In the genomic region with DNA sequence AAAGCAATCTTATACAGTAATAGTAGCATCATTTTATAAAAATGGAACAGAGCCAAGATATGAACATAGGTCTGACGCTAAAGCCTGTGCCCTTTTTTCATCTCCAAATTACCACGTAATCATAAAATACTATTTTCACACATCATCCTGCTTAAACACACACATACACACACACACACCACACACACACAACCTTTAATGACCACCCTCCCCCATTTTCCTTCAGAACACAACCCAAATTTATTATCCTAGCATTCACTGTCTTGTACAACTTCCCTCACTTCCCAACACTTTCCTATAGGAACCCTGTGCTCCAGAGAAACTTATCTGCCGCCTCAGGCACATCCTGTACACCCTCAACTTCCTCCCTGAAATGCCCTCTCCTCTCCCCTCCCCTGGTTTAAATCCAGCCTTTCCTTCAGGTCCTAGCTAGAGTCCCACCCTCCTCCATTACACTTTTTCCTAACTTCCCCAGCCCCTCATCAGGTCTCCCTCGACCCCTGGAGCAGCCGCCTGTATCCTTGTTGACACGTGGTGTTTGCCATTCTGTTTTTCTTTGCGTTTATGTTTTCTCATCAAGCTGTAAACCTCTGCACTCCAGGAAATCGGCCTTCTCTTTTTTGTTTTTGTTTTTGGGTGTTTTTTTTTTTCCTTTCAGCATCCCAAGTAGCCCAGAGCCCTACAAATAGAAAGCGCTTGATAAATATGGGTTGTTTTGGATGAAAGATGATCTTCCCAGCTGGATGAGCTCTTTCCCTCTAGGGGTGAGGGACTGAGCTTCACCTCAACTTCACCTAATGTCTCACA, we compare ENCODE assay signal across 9 cellular contexts. TPM values are rescaled to one million over a fixed set of nuclear protein-coding genes. Genes with fewer than 3 reads are reported as not detected.
DNase-seq lines count a peak whose midpoint lies in the region; ATAC-seq and TF ChIP-seq lines count a peak whose summit lies in the region.
"Had no signal": no experiment of that assay in that cellular context is flagged by ENCODE, and none has a peak within 500 bp of the region (broad histone marks: within the 10 kb centered on the region; RNA-seq: fewer than 3 reads in every experiment).

No MANE protein-coding gene starts in this region.

- no peak overlapping the region for H3K27ac Mint-ChIP-seq in CD8-positive, alpha-beta T cell
- H3K27ac Mint-ChIP-seq in central memory CD8-positive, alpha-beta T cell (ENCODE audit: low read depth): no peak overlapping the region
- H3K27ac Mint-ChIP-seq in naive B cell: peak overlapping the region in 1 of 6 donors; percentile 60

- no peak overlapping the region for H3K4me3 ChIP-seq in CD8-positive, alpha-beta T cell (ENCODE audit: low read depth, low read length)
- H3K4me3 ChIP-seq in HEK293 (ENCODE audit: low read depth, low read length): no peak overlapping the region

- no peaks in the 10 kb centered on the region for H3K9me3 Mint-ChIP-seq in CD8-positive, alpha-beta T cell
- no peaks in the 10 kb centered on the region for H3K9me3 Mint-ChIP-seq in central memory CD8-positive, alpha-beta T cell
- H3K9me3 Mint-ChIP-seq in naive B cell: peaks cover 0 to 10% (median 0%) of the 10 kb centered on the region in 7 donors

- peaks cover 9% of the 10 kb centered on the region for H3K36me3 Mint-ChIP-seq in CD8-positive, alpha-beta T cell
- peaks cover 5% of the 10 kb centered on the region for H3K36me3 Mint-ChIP-seq in central memory CD8-positive, alpha-beta T cell (ENCODE audit: insufficient read depth)
- peaks cover under 1 to 31% of the 10 kb centered on the region in 2 donors for H3K36me3 Mint-ChIP-seq in naive B cell

- H3K27me3 Mint-ChIP-seq in CD8-positive, alpha-beta T cell (ENCODE audit: low read depth): peaks cover 32% of the 10 kb centered on the region
- peaks cover 23% of the 10 kb centered on the region for H3K27me3 Mint-ChIP-seq in central memory CD8-positive, alpha-beta T cell
- peaks cover 40 to 49% (median 49%) of the 10 kb centered on the region in 3 donors for H3K27me3 Mint-ChIP-seq in naive B cell

- no peaks in the 10 kb centered on the region for H3K9me3 ChIP-seq in CD8-positive, alpha-beta T cell (ENCODE audit: low read length)
- H3K9me3 ChIP-seq in HEK293 (ENCODE audit: control insufficient read depth, insufficient read depth, low read depth, low read length): no peaks in the 10 kb centered on the region
- H3K9me3 ChIP-seq: suprapubic skin had no signal

- peaks cover 10% of the 10 kb centered on the region for H3K27me3 ChIP-seq in CD8-positive, alpha-beta T cell (ENCODE audit: insufficient read depth, low read length)
- H3K27me3 ChIP-seq: suprapubic skin had no signal

- peaks cover 11% of the 10 kb centered on the region for H3K4me1 Mint-ChIP-seq in CD8-positive, alpha-beta T cell (ENCODE audit: low read depth)
- H3K4me1 Mint-ChIP-seq in central memory CD8-positive, alpha-beta T cell: no peaks in the 10 kb centered on the region
- peaks cover 4 to 15% (median 8%) of the 10 kb centered on the region in 3 donors for H3K4me1 Mint-ChIP-seq in naive B cell

- intact Hi-C loops in CD8-positive, alpha-beta T cell (cut with DNase I, micrococcal nuclease): loop anchor here (2.0 to 10.0 kb wide), 2 partner anchors 51 to 839 kb away; no protein-coding TSS in a partner anchor

- H3K27ac ChIP-seq in CD8-positive, alpha-beta T cell (ENCODE audit: low read depth, low read length): no peak overlapping the region
- no peak overlapping the region for H3K27ac ChIP-seq in HEK293 (ENCODE audit: extremely low read depth, low read depth, low read length)
- H3K27ac ChIP-seq: suprapubic skin had no signal

- no peak for TF ChIP-seq CTCF in CD8-positive, alpha-beta T cell (IDR thresholded peaks at IDR 0.05)
- TF ChIP-seq CTCF in HEK293 (tag by site-specific recombination; IDR thresholded peaks at IDR 0.05): no peak

- POLR2A ChIA-PET in CD8-positive, alpha-beta T cell (lab: Charles Lee): interaction anchor here (0.7 kb wide), 1 partner anchor 97 kb away, joined by 3 read pairs; no protein-coding TSS in a partner anchor
- POLR2A ChIA-PET in HEK293 (lab: Yijun Ruan, JAX): no interaction called here

- ATAC-seq in CD8-positive, alpha-beta T cell: no peak
- ATAC-seq in central memory CD8-positive, alpha-beta T cell (replicated peaks; ENCODE audit: extremely low read depth, poor library complexity, severe bottlenecking): no peak
- ATAC-seq in naive B cell (ENCODE audit: low read depth in 2 of 2) (no peak), GM21529 (IDR thresholded peaks at IDR 0.05; ENCODE audit: unreplicated experiment) (no peak), HG03469 (IDR thresholded peaks at IDR 0.05; ENCODE audit: unreplicated experiment) (no peak)

- H3K36me3 ChIP-seq in CD8-positive, alpha-beta T cell (ENCODE audit: insufficient read depth, low read length): no peaks in the 10 kb centered on the region
- H3K36me3 ChIP-seq in HEK293 (ENCODE audit: control insufficient read depth in 2 of 2, insufficient read depth in 1 of 2, low read length in 2 of 2): no peaks in the 10 kb centered on the region
- H3K36me3 ChIP-seq: suprapubic skin had no signal

- peaks cover 3% of the 10 kb centered on the region for H3K4me1 ChIP-seq in CD8-positive, alpha-beta T cell (ENCODE audit: insufficient read depth, low read length)
- no peaks in the 10 kb centered on the region for H3K4me1 ChIP-seq in HEK293 (ENCODE audit: control insufficient read depth, insufficient read depth, low read length)
- H3K4me1 ChIP-seq: suprapubic skin had no signal

- peak overlapping the region; percentile 71 for H3K4me3 Mint-ChIP-seq in CD8-positive, alpha-beta T cell
- H3K4me3 Mint-ChIP-seq in central memory CD8-positive, alpha-beta T cell: peak overlapping the region; percentile 39
- peak overlapping the region; percentile 44 to 88 (median 70) for H3K4me3 Mint-ChIP-seq in naive B cell

- CTCF ChIA-PET in CD8-positive, alpha-beta T cell (lab: Charles Lee): interaction anchor here (0.8 kb wide), 1 partner anchor 12 kb away, joined by 3 read pairs; no protein-coding TSS in a partner anchor
- CTCF ChIA-PET in HEK293 (lab: Yijun Ruan, JAX): interaction anchor here (0.7 to 1.1 kb wide), 4 partner anchors 10 to 80 kb away, joined by 3 to 5 read pairs (median 3); no protein-coding TSS in a partner anchor

- no peak for DNase-seq in CD8-positive, alpha-beta T cell
- DNase-seq in central memory CD8-positive, alpha-beta T cell (ENCODE audit: low spot score in 2 of 2): no peak
- DNase-seq in naive B cell: no peak
- DNase-seq in DMS114 treated with DMSO at 0.1 percent for 48 hours (lab: John Stamatoyannopoulos, UW; ENCODE audit: unreplicated experiment): no peak
- DNase-seq: NCI-H1930 had no signal

TF ChIP-seq in HEK293, 187 proteins besides CTCF, POLR2A, EP300 and RAD21 (continues in another document):
- TF ChIP-seq ZNF510 (tag by site-specific recombination; IDR thresholded peaks at IDR 0.05; ENCODE audit: insufficient replicate concordance): no peak
- TF ChIP-seq, protein P1, sequence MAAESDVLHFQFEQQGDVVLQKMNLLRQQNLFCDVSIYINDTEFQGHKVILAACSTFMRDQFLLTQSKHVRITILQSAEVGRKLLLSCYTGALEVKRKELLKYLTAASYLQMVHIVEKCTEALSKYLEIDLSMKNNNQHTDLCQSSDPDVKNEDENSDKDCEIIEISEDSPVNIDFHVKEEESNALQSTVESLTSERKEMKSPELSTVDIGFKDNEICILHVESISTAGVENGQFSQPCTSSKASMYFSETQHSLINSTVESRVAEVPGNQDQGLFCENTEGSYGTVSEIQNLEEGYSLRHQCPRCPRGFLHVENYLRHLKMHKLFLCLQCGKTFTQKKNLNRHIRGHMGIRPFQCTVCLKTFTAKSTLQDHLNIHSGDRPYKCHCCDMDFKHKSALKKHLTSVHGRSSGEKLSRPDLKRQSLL (tag by site-specific recombination; IDR thresholded peaks at IDR 0.05): no peak
- TF ChIP-seq ZNF274 (IDR thresholded peaks at IDR 0.05; ENCODE audit: low read length): no peak
- peak; percentile 64; the same call in 1 of the 2 replicates for TF ChIP-seq ZNF274 (tag by site-specific recombination; IDR thresholded peaks at IDR 0.05; ENCODE audit: borderline replicate concordance)
- TF ChIP-seq ZXDB (tag by site-specific recombination; IDR thresholded peaks at IDR 0.05): no peak
- TF ChIP-seq, protein P2, sequence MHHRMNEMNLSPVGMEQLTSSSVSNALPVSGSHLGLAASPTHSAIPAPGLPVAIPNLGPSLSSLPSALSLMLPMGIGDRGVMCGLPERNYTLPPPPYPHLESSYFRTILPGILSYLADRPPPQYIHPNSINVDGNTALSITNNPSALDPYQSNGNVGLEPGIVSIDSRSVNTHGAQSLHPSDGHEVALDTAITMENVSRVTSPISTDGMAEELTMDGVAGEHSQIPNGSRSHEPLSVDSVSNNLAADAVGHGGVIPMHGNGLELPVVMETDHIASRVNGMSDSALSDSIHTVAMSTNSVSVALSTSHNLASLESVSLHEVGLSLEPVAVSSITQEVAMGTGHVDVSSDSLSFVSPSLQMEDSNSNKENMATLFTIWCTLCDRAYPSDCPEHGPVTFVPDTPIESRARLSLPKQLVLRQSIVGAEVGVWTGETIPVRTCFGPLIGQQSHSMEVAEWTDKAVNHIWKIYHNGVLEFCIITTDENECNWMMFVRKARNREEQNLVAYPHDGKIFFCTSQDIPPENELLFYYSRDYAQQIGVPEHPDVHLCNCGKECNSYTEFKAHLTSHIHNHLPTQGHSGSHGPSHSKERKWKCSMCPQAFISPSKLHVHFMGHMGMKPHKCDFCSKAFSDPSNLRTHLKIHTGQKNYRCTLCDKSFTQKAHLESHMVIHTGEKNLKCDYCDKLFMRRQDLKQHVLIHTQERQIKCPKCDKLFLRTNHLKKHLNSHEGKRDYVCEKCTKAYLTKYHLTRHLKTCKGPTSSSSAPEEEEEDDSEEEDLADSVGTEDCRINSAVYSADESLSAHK (tag by site-specific recombination; IDR thresholded peaks at IDR 0.05): no peak
- TF ChIP-seq, protein P3, sequence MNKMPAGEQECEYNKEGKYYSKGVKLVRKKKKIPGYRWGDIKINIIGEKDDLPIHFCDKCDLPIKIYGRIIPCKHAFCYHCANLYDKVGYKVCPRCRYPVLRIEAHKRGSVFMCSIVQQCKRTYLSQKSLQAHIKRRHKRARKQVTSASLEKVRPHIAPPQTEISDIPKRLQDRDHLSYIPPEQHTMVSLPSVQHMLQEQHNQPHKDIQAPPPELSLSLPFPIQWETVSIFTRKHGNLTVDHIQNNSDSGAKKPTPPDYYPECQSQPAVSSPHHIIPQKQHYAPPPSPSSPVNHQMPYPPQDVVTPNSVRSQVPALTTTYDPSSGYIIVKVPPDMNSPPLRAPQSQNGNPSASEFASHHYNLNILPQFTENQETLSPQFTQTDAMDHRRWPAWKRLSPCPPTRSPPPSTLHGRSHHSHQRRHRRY (tag by site-specific recombination; IDR thresholded peaks at IDR 0.05): no peak

RNA-seq across cellular contexts. Expression of a gene that starts 1.0 kb away (rescaled TPM):
- total RNA-seq in CD8-positive, alpha-beta T cell: under 1 TPM; 0.08 to 0.11 TPM
- polyA plus RNA-seq in naive B cell (ENCODE audit: low read depth in 6 of 6): under 1 TPM in 5 of 6 donors, not detected in 1; 0.05 to 0.09 (median 0.08) TPM

RNA-seq across cellular contexts. Expression of a gene that starts 52.4 kb away (rescaled TPM):
- total RNA-seq in CD8-positive, alpha-beta T cell: 10 to 100 TPM; 64.5 to 67.1 TPM
- 10 to 100 TPM in 2 of 6 donors, 1 to 10 TPM in 4; 3.7 to 14.1 (median 8.6) TPM for polyA plus RNA-seq in naive B cell (ENCODE audit: low read depth in 6 of 6)

RNA-seq across cellular contexts. Expression of a gene that starts 53.6 kb away (rescaled TPM):
- total RNA-seq in CD8-positive, alpha-beta T cell: 1 to 10 TPM; 1.7 to 2.0 TPM
- polyA plus RNA-seq in naive B cell (ENCODE audit: low read depth in 6 of 6): not detected

RNA-seq across cellular contexts. Expression of a gene that starts 59.0 kb away (rescaled TPM):
- total RNA-seq in CD8-positive, alpha-beta T cell: 10 to 100 TPM; 41.7 to 43.2 TPM
- polyA plus RNA-seq in naive B cell (ENCODE audit: low read depth in 6 of 6): 100 to 1,000 TPM; 206 to 241 (median 228) TPM
